ENCODE assay signal across 1 cellular context in the genomic region with DNA sequence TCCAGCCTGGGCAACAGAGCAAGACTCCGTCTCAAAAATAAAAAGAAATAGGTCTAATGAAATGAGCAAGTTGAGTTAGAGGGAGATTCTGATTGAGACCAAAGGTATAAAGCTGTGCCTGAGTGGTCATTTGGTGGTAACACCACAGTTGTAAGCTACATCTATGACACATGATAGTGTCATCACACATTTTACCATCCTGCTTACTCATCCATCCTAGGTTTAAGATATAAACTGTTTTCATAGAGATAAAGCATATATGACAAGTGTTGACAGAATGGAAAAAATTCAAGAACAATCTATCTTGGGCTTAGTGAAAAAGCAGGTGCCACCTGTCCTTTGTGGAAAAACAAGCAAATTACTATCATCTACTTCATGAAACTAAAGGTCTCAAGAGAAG.
TF ChIP-seq lines count a peak whose summit lies in the region.

No MANE protein-coding gene starts in this region.

TF ChIP-seq in endothelial cell of umbilical vein, 7 proteins besides CTCF, POLR2A, EP300 and RAD21:
- no peak for TF ChIP-seq GATA2 (IDR thresholded peaks at IDR 0.05; ENCODE audit: insufficient read depth, insufficient read length, low read depth, low read length)
- TF ChIP-seq, protein P1, sequence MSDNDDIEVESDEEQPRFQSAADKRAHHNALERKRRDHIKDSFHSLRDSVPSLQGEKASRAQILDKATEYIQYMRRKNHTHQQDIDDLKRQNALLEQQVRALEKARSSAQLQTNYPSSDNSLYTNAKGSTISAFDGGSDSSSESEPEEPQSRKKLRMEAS (IDR thresholded peaks at IDR 0.05; ENCODE audit: insufficient read depth, insufficient read length): no peak
- peak; percentile 48 for TF ChIP-seq FOS (IDR thresholded peaks at IDR 0.05; ENCODE audit: borderline replicate concordance, insufficient read depth, low read length)
